ENCODE assay signal across 19 cellular contexts in the genomic region with DNA sequence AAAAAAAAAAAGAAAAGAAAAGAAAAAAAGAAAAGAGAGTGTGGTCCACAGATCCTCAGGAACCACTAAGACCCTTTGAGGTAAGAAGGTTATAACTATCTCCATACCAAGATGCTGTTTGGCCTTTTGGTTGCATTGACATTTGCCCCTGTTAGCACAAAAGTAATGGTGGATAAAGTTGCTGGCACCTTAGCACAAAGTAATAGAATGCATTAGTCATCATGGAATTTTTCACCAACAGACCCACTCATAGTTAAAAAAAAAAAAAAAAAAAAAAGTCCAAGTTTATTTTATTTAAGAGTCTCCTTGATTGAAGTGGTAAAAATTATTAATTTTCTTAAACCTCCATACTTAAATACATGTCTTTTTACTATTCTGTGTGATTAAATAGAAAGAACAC.
"Had no signal": no experiment of that assay in that cellular context is flagged by ENCODE, and none has a peak within 500 bp of the region (broad histone marks: within the 10 kb centered on the region; RNA-seq: fewer than 3 reads in every experiment).

No MANE protein-coding gene starts in this region.

- H3K9me3 Mint-ChIP-seq: activated CD8-positive, alpha-beta T cell treated with anti-CD3 and anti-CD28 coated beads for 36 hours; activated T-helper 1 cell treated with anti-CD3 and anti-CD28 coated beads, Interleukin-12 subunit alpha, Interleukin-12 subunit beta, Interleukin-2, Interleukin-4 antibody, amounts not matched to agents 30 ng/mL and 10 ng/mL and 1 ng/mL, durations not matched to agents 14 hours and 24 hours and 36 hours; endodermal cell had no signal

- H3K27ac Mint-ChIP-seq: activated CD8-positive, alpha-beta T cell treated with anti-CD3 and anti-CD28 coated beads for 36 hours; activated T-helper 1 cell treated with anti-CD3 and anti-CD28 coated beads, Interleukin-12 subunit alpha, Interleukin-12 subunit beta, Interleukin-2, Interleukin-4 antibody, amounts not matched to agents 30 ng/mL and 10 ng/mL and 1 ng/mL, durations not matched to agents 14 hours and 24 hours and 36 hours; endodermal cell; nephron had no signal

- DNase-seq: activated CD8-positive, alpha-beta memory T cell treated with anti-CD3 and anti-CD28 coated beads, Interleukin-2, amount 50 U/mL, for 4 hours; activated CD8-positive, alpha-beta T cell treated with anti-CD3 and anti-CD28 coated beads for 36 hours; activated naive CD4-positive, alpha-beta T cell treated with Interleukin-2 at 50 U/mL for 16 hours; body of pancreas; dermis blood vessel endothelial cell; endodermal cell; erythroblast; foreskin keratinocyte; head of caudate nucleus; left lung; mesendoderm; psoas muscle; stimulated activated CD4-positive, alpha-beta T cell treated with anti-CD3 and anti-CD28 coated beads, Interleukin-2, amount 100 ng/mL, for 24 hours; stimulated activated naive CD8-positive, alpha-beta T cell treated with anti-CD3 and anti-CD28 coated beads, Interleukin-15, Interleukin-2, amounts not matched to agents 100 U/mL and 50 U/mL, for 24 hours had no signal

- H3K4me3 ChIP-seq: body of pancreas, left lung, psoas muscle, suprapubic skin, upper lobe of left lung had no signal

- H3K4me3 Mint-ChIP-seq: activated CD8-positive, alpha-beta T cell treated with anti-CD3 and anti-CD28 coated beads for 36 hours; activated T-helper 1 cell treated with anti-CD3 and anti-CD28 coated beads, Interleukin-12 subunit alpha, Interleukin-12 subunit beta, Interleukin-2, Interleukin-4 antibody, amounts not matched to agents 30 ng/mL and 10 ng/mL and 1 ng/mL, durations not matched to agents 14 hours and 24 hours and 36 hours; endodermal cell; nephron had no signal

- H3K27ac ChIP-seq: body of pancreas, foreskin keratinocyte, left lung, psoas muscle, suprapubic skin, upper lobe of left lung had no signal

- H3K9me3 ChIP-seq: body of pancreas, left lung, psoas muscle, suprapubic skin, upper lobe of left lung had no signal

- ATAC-seq: activated CD8-positive, alpha-beta T cell treated with anti-CD3 and anti-CD28 coated beads for 36 hours; body of pancreas; foreskin keratinocyte; left lung; psoas muscle; sciatic nerve; stimulated activated naive CD8-positive, alpha-beta T cell treated with anti-CD3 and anti-CD28 coated beads, Interleukin-15, Interleukin-2, amounts not matched to agents 100 U/mL and 50 U/mL, for 24 hours had no signal

- H3K4me1 ChIP-seq: body of pancreas had no signal

- H3K36me3 ChIP-seq: left lung, suprapubic skin, upper lobe of left lung had no signal

- H3K27me3 ChIP-seq: body of pancreas, foreskin keratinocyte, left lung, suprapubic skin, upper lobe of left lung had no signal
